Comparison of ENCODE assay signal across 8 cellular contexts in the genomic region with DNA sequence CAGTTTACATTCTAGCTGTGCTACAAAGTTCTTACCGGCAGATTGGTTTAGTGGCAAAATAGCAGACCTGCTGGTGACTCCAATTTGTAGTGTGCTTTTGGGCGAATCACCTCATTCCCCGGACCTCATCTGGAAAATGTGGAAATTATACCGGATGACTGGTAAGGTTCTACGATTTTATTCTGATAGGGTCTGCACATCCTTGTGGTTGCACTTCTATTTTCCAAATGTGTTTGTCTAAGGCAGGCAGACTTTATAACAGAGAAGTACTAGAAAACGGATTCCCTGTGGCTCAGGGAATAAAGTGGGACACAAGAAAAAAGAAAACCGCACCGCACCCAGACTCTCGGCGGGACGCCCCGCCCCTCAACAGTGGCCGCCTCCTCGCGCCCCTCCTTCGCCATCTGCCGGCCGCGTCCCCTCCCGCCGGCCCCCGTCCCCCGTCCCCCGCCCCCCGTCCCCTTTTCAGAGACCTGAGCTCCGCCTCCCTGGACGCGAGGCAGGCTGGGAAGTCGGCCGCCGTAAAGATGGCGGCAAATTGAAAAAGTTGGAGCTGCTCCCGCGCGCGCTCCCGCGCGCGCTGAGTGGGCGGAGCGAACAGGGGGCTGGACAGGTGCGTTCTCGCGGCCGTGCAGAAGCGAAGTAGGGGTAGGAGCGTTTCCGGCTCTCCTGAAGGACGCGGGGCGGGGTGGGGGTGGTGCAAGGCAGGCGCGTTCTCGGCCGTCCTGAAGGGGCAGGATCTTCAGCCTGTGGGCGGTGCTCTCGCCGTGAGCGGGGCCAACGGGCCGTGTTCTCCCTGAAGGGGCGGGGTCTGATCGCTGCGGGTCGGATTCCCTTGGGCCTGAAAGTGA. TPM values are rescaled to one million over a fixed set of nuclear protein-coding genes. Genes with fewer than 3 reads are reported as not detected.
DNase-seq lines count a peak whose midpoint lies in the region; ATAC-seq and TF ChIP-seq lines count a peak whose summit lies in the region.

No MANE protein-coding gene starts in this region.

- peak; percentile 44 to 59 for TF ChIP-seq POLR2A in tibial nerve (IDR thresholded peaks at IDR 0.05)

- DNase-seq in GM12865 (ENCODE audit: low read depth) (peak; percentile 100), NCI-H1417 (lab: John Stamatoyannopoulos, UW) (peak; percentile 98 to 100 (median 99)), cardiac muscle cell (ENCODE audit: low read depth in 1 of 2, low spot score in 1 of 2) (peak; percentile 99 to 100), tibial nerve (ENCODE audit: low spot score in 2 of 2) (peak; percentile 97)
- peak; percentile 99 for DNase-seq in activated naive CD8-positive, alpha-beta T cell treated with anti-CD3 and anti-CD28 coated beads, Interleukin-2, amount 50 U/mL, for 24 hours

- no peaks in the 10 kb centered on the region for H3K9me3 ChIP-seq in SU-DHL-6 (ENCODE audit: insufficient read depth, low read length)
- no peaks in the 10 kb centered on the region for H3K9me3 ChIP-seq in cardiac muscle cell (ENCODE audit: low read depth)
- H3K9me3 ChIP-seq in parathyroid adenoma (ENCODE audit: control insufficient read depth, low read length) = no peaks in the 10 kb centered on the region
- no peaks in the 10 kb centered on the region for H3K9me3 ChIP-seq in tibial nerve

- H3K79me2 ChIP-seq in SU-DHL-6 (ENCODE audit: insufficient read depth, low read length) = peaks cover 41% of the 10 kb centered on the region
- peaks cover 15% of the 10 kb centered on the region for H3K79me2 ChIP-seq in parathyroid adenoma

- H3K27me3 ChIP-seq in SU-DHL-6 (ENCODE audit: low read length) = no peaks in the 10 kb centered on the region
- H3K27me3 ChIP-seq in cardiac muscle cell = no peaks in the 10 kb centered on the region
- H3K27me3 ChIP-seq in parathyroid adenoma (ENCODE audit: control insufficient read depth, insufficient read depth, low read length) = no peaks in the 10 kb centered on the region
- no peaks in the 10 kb centered on the region for H3K27me3 ChIP-seq in tibial nerve

- H3K27ac ChIP-seq in SU-DHL-6 (ENCODE audit: low read depth, low read length) (peak overlapping the region; percentile 97), cardiac muscle cell (peak overlapping the region; percentile 86), parathyroid adenoma (peak overlapping the region; percentile 66), tibial nerve (peak overlapping the region; percentile 74 to 93 (median 81))

- no peaks in the 10 kb centered on the region for H4K20me1 ChIP-seq in SU-DHL-6 (ENCODE audit: low read depth, low read length)

- H3K4me3 ChIP-seq in GM12865 (ENCODE audit: low read depth, low read length) (peak overlapping the region; percentile 97), SU-DHL-6 (ENCODE audit: insufficient read depth, low read length, poor library complexity, severe bottlenecking) (peak overlapping the region; percentile 86), cardiac muscle cell (peak overlapping the region; percentile 56), parathyroid adenoma (ENCODE audit: low read depth, low read length) (peak overlapping the region; percentile 64), tibial nerve (peak overlapping the region; percentile 40 to 91 (median 68))

- H3K4me1 ChIP-seq in cardiac muscle cell (ENCODE audit: low read depth) (peaks cover 7% of the 10 kb centered on the region), parathyroid adenoma (peaks cover 10% of the 10 kb centered on the region), tibial nerve (peaks cover 0 to 33% (median 15%) of the 10 kb centered on the region in 4 donors)

- peaks cover 62% of the 10 kb centered on the region for H3K4me1 Mint-ChIP-seq in activated naive CD8-positive, alpha-beta T cell treated with anti-CD3 and anti-CD28 coated beads, Interleukin-2, amount 50 U/mL, for 24 hours

- TF ChIP-seq CTCF in GM12865 (IDR thresholded peaks at IDR 0.05; ENCODE audit: insufficient read depth, low read depth, low read length, missing control alignments) = peak; percentile 0
- TF ChIP-seq CTCF in SU-DHL-6 (IDR thresholded peaks at IDR 0.05; ENCODE audit: insufficient read depth, low read length, poor library complexity, severe bottlenecking) = no peak
- no peak for TF ChIP-seq CTCF in cardiac muscle cell (IDR thresholded peaks at IDR 0.05; ENCODE audit: low read depth, low read length)
- no peak for TF ChIP-seq CTCF in parathyroid adenoma (IDR thresholded peaks at IDR 0.05)
- peak in 1 of 5 experiments; percentile 20 for TF ChIP-seq CTCF in tibial nerve (IDR thresholded peaks at IDR 0.05)

- no peaks in the 10 kb centered on the region for H3K9me3 Mint-ChIP-seq in activated naive CD8-positive, alpha-beta T cell treated with anti-CD3 and anti-CD28 coated beads, Interleukin-2, amount 50 U/mL, for 24 hours

- H3K27ac Mint-ChIP-seq in activated naive CD8-positive, alpha-beta T cell treated with anti-CD3 and anti-CD28 coated beads, Interleukin-2, amount 50 U/mL, for 24 hours = peak overlapping the region; percentile 91

- H3F3A ChIP-seq in SU-DHL-6 (ENCODE audit: insufficient read depth) = peaks cover 76% of the 10 kb centered on the region

- no peaks in the 10 kb centered on the region for H3K9me2 ChIP-seq in SU-DHL-6 (replicated peaks; ENCODE audit: insufficient read depth, low read length)

- H3K9ac ChIP-seq in SU-DHL-6 (ENCODE audit: low read length) (peak overlapping the region; percentile 76), parathyroid adenoma (no peak overlapping the region)

- H3K4me2 ChIP-seq in SU-DHL-6 (ENCODE audit: low read depth, low read length, poor library complexity, severe bottlenecking) = peak overlapping the region; percentile 85
- peak overlapping the region; percentile 72 for H3K4me2 ChIP-seq in parathyroid adenoma (ENCODE audit: low read length)

- H3K4me3 Mint-ChIP-seq in activated naive CD8-positive, alpha-beta T cell treated with anti-CD3 and anti-CD28 coated beads, Interleukin-2, amount 50 U/mL, for 24 hours = peak overlapping the region; percentile 92

- 0 to 1% methylated on average over 30 to 42 of the region's 66 CpGs for WGBS in tibial nerve, 2 donors

- H3K36me3 ChIP-seq in SU-DHL-6 (ENCODE audit: low read length) = peaks cover 7% of the 10 kb centered on the region; the same call in 1 of the 2 replicates
- no peaks in the 10 kb centered on the region for H3K36me3 ChIP-seq in cardiac muscle cell
- no peaks in the 10 kb centered on the region for H3K36me3 ChIP-seq in parathyroid adenoma (ENCODE audit: control insufficient read depth, insufficient read depth, low read length)
- H3K36me3 ChIP-seq in tibial nerve = no peaks in the 10 kb centered on the region

- ATAC-seq in HG02759 (IDR thresholded peaks at IDR 0.05; ENCODE audit: unreplicated experiment) = peak; percentile 76
- peak; percentile 90 for ATAC-seq in activated naive CD8-positive, alpha-beta T cell treated with anti-CD3 and anti-CD28 coated beads, Interleukin-2, amount 50 U/mL, for 24 hours

- peak overlapping the region; percentile 20 for H2AFZ ChIP-seq in SU-DHL-6 (ENCODE audit: low read depth, low read length, severe bottlenecking)
- H2AFZ ChIP-seq in parathyroid adenoma = peak overlapping the region; percentile 70

- peaks cover 20% of the 10 kb centered on the region for H3K36me3 Mint-ChIP-seq in activated naive CD8-positive, alpha-beta T cell treated with anti-CD3 and anti-CD28 coated beads, Interleukin-2, amount 50 U/mL, for 24 hours (ENCODE audit: low read depth)

- H3K27me3 Mint-ChIP-seq in activated naive CD8-positive, alpha-beta T cell treated with anti-CD3 and anti-CD28 coated beads, Interleukin-2, amount 50 U/mL, for 24 hours = no peaks in the 10 kb centered on the region

- peak in 1 of 2 donors; percentile 40 for TF ChIP-seq EP300 in tibial nerve (IDR thresholded peaks at IDR 0.05)

RNA-seq across cellular contexts. Expression of gene CCM2, which starts 0.5 kb away (rescaled TPM):
- total RNA-seq in cardiac muscle cell (38.3 and 44.9 TPM in 2 replicates), tibial nerve (10 to 100 TPM; 41.1 to 46.3 (median 44.0) TPM)
- polyA plus RNA-seq in cardiac muscle cell = 59.2 and 65.7 TPM in 2 replicates

RNA-seq across cellular contexts. Expression of gene MYO1G, which starts 20.7 kb away (rescaled TPM):
- total RNA-seq in cardiac muscle cell (0.21 and 0.25 TPM in 2 replicates), tibial nerve (10 to 100 TPM in 1 of 4 donors, 1 to 10 TPM in 2, under 1 TPM in 1; 0.84 to 10.5 (median 3.3) TPM)
- polyA plus RNA-seq in cardiac muscle cell = 0.20 and 0.78 TPM in 2 replicates

Comparison
In these comparisons a context has a peak if more than half of its experiments do, and no peak if none do; other contexts are left out.
1. Peak in every context shown above with its lines: DNase-seq, ATAC-seq, H3K4me3 ChIP-seq and H3K27ac ChIP-seq.